In genomic region chr16:15403392-15403995, GRCh38 we compare ENCODE assay signal across 16 cellular contexts. TPM values are rescaled to one million over a fixed set of nuclear protein-coding genes. Genes with fewer than 3 reads are reported as not detected.
DNase-seq lines count a peak whose midpoint lies in the region; ATAC-seq, FAIRE-seq and TF ChIP-seq lines count a peak whose summit lies in the region.
"Had no signal": no experiment of that assay in that cellular context is flagged by ENCODE, and none has a peak within 500 bp of the region (broad histone marks: within the 10 kb centered on the region; RNA-seq: fewer than 3 reads in every experiment).

No MANE protein-coding gene starts in this region.

- intact Hi-C loops in GM12878 (cut with micrococcal nuclease; ENCODE audit: unreplicated experiment) = no loop called here

- WGBS in GM12878 (ENCODE audit: insufficient coverage, insufficient replicate concordance, low lambda C conversion rate, missing lambda C conversion rate) = 18% methylated on average over 9 of the region's 9 CpGs
- no CpG with 5 or more reads among the region's 9 CpGs for whole genome bisulfite sequencing in mesendoderm (ENCODE audit: extremely low coverage, insufficient coverage, low lambda C conversion rate)

- H3K4me1 ChIP-seq in GM12878 (ENCODE audit: control insufficient read depth, insufficient read depth, low read length) = peaks cover 10% of the 10 kb centered on the region
- no peaks in the 10 kb centered on the region for H3K4me1 ChIP-seq in mesendoderm (ENCODE audit: control insufficient read depth, low read depth, low read length)
- H3K4me1 ChIP-seq: thyroid gland had no signal

- H2BK5ac ChIP-seq in mesendoderm (ENCODE audit: low read length) = no peak overlapping the region

- H3K9me3 ChIP-seq in GM12878 (replicated peaks; ENCODE audit: control insufficient read depth, insufficient read depth, low read length) = no peaks in the 10 kb centered on the region
- H3K9me3 ChIP-seq: thyroid gland had no signal

- H2BK120ac ChIP-seq in mesendoderm (ENCODE audit: low read depth, low read length) = no peak overlapping the region

- no peak overlapping the region for H3K4me3 ChIP-seq in GM12878
- no peak overlapping the region for H3K4me3 ChIP-seq in mesendoderm (ENCODE audit: low read length)
- H3K4me3 ChIP-seq: thyroid gland had no signal

- peak overlapping the region; percentile 7; the same call in 1 of the 2 replicates for H3K4me2 ChIP-seq in GM12878 (ENCODE audit: control insufficient read depth, insufficient read depth)
- H3K4me2 ChIP-seq in mesendoderm (ENCODE audit: low read length) = no peak overlapping the region

- no peak for TF ChIP-seq RAD21 in GM12878 (IDR thresholded peaks at IDR 0.05; ENCODE audit: insufficient read depth, low read depth, low read length)

- no peak for TF ChIP-seq POLR2A in GM12878 (IDR thresholded peaks at IDR 0.05; ENCODE audit: low read depth, low read length)

- H2BK15ac ChIP-seq in mesendoderm (replicated peaks; ENCODE audit: low read depth) = no peak overlapping the region

- POLR2A ChIA-PET in GM12878 (lab: Charles Lee) = no interaction called here

- H3K79me2 ChIP-seq in GM12878 (ENCODE audit: control insufficient read depth, insufficient read depth, low read length) (no peaks in the 10 kb centered on the region), mesendoderm (ENCODE audit: control insufficient read depth, insufficient read depth, low read length) (no peaks in the 10 kb centered on the region)

- H3K36me3 Mint-ChIP-seq in progenitor cell of endocrine pancreas (ENCODE audit: insufficient read depth) = peaks cover 18% of the 10 kb centered on the region
- H3K36me3 Mint-ChIP-seq: activated naive CD4-positive, alpha-beta T cell treated with anti-CD3 and anti-CD28 coated beads, Interleukin-2, amount 50 U/mL, for 24 hours had no signal

- H3K27me3 ChIP-seq in GM12878 (replicated peaks in 1 of 2; ENCODE audit: control insufficient read depth in 2 of 2, insufficient read depth in 2 of 2, low read length in 1 of 2) (no peaks in the 10 kb centered on the region), mesendoderm (ENCODE audit: insufficient read depth, low read length, poor library complexity) (no peaks in the 10 kb centered on the region)
- H3K27me3 ChIP-seq: thyroid gland had no signal

- H3K9ac ChIP-seq in GM12878 (ENCODE audit: control insufficient read depth, insufficient read depth, low read length) (no peak overlapping the region), mesendoderm (ENCODE audit: low read length) (no peak overlapping the region)

- no peak for TF ChIP-seq EP300 in GM12878 (IDR thresholded peaks at IDR 0.05; ENCODE audit: borderline replicate concordance in 1 of 2, control insufficient read depth in 1 of 2, low read depth in 2 of 2, low read length in 2 of 2)

- in situ Hi-C loops in GM12878 (cut with MboI) = loop anchor here (25.0 kb wide), 1 partner anchor 591 kb away; no protein-coding TSS in a partner anchor

- FAIRE-seq in GM12878 (lab: Jason Lieb, UNC) = no peak
- FAIRE-seq: endometrium had no signal

- H3K9me3 Mint-ChIP-seq in progenitor cell of endocrine pancreas (ENCODE audit: low read depth) = no peaks in the 10 kb centered on the region
- H3K9me3 Mint-ChIP-seq: activated naive CD4-positive, alpha-beta T cell treated with anti-CD3 and anti-CD28 coated beads, Interleukin-2, amount 50 U/mL, for 24 hours had no signal

- no peak overlapping the region for H3K27ac Mint-ChIP-seq in progenitor cell of endocrine pancreas
- H3K27ac Mint-ChIP-seq: activated naive CD4-positive, alpha-beta T cell treated with anti-CD3 and anti-CD28 coated beads, Interleukin-2, amount 50 U/mL, for 24 hours had no signal

- ATAC-seq in GM12878 (no peak; the same call in 2 of the 3 replicates), left lobe of liver (no peak), HG02885 (IDR thresholded peaks at IDR 0.05; ENCODE audit: poor library complexity, unreplicated experiment) (no peak)

- BruUV-seq in GM12878 (replicated peaks; lab: Mats Ljungman, UMichigan) = no TSS peak

- H2AFZ ChIP-seq in GM12878 (ENCODE audit: control insufficient read depth, low read depth, low read length) = peak overlapping the region; percentile 11; the same call in 1 of the 2 replicates

- SMC1A ChIA-PET in GM12878 (lab: Charles Lee; ENCODE audit: uncharacterized antibody, unreplicated experiment) = no interaction called here

- RAD21 ChIA-PET in GM12878 (lab: Charles Lee; ENCODE audit: unreplicated experiment) = no interaction called here

- no peak overlapping the region for H3K23ac ChIP-seq in mesendoderm (ENCODE audit: low read length)

- no peak overlapping the region for H3K18ac ChIP-seq in mesendoderm (ENCODE audit: low read length)

- H3K79me1 ChIP-seq in mesendoderm (ENCODE audit: low read length) = no peaks in the 10 kb centered on the region

- no peak overlapping the region for H3K4me3 Mint-ChIP-seq in progenitor cell of endocrine pancreas (ENCODE audit: low read depth)
- H3K4me3 Mint-ChIP-seq: activated naive CD4-positive, alpha-beta T cell treated with anti-CD3 and anti-CD28 coated beads, Interleukin-2, amount 50 U/mL, for 24 hours had no signal

- H3K4me1 Mint-ChIP-seq in progenitor cell of endocrine pancreas (ENCODE audit: low read depth) = peaks cover 12% of the 10 kb centered on the region
- H3K4me1 Mint-ChIP-seq: activated naive CD4-positive, alpha-beta T cell treated with anti-CD3 and anti-CD28 coated beads, Interleukin-2, amount 50 U/mL, for 24 hours had no signal

- H4K5ac ChIP-seq in mesendoderm (ENCODE audit: low read length) = no peak overlapping the region

- H3K27me3 Mint-ChIP-seq in progenitor cell of endocrine pancreas = no peaks in the 10 kb centered on the region

- H2AK5ac ChIP-seq in mesendoderm (ENCODE audit: low read length) = no peak overlapping the region

- H4K8ac ChIP-seq in mesendoderm (ENCODE audit: low read depth, low read length) = no peak overlapping the region

- no peaks in the 10 kb centered on the region for H3K36me3 ChIP-seq in GM12878 (ENCODE audit: control insufficient read depth in 2 of 2, insufficient read depth in 2 of 2, low read length in 1 of 2)
- H3K36me3 ChIP-seq in mesendoderm (ENCODE audit: control insufficient read depth, insufficient read depth, low read length) = no peaks in the 10 kb centered on the region
- H3K36me3 ChIP-seq: thyroid gland had no signal

- CTCF ChIA-PET in GM12878 (lab: Yijun Ruan, JAX) = interaction anchor here (0.7 to 0.9 kb wide), 3 partner anchors 148 to 649 kb away, joined by 3 read pairs; no protein-coding TSS in a partner anchor

- no peak overlapping the region for H3K56ac ChIP-seq in mesendoderm (ENCODE audit: low read length)

- no peaks in the 10 kb centered on the region for H4K20me1 ChIP-seq in GM12878 (ENCODE audit: control insufficient read depth, insufficient read depth)

- H3K27ac ChIP-seq in GM12878 (ENCODE audit: control insufficient read depth, insufficient read depth) (no peak overlapping the region), mesendoderm (ENCODE audit: low read depth, low read length) (no peak overlapping the region)

- DNase-seq in ELR (ENCODE audit: low read depth) (peak; percentile 22), NCI-H1048 (lab: John Stamatoyannopoulos, UW) (peak; percentile 28), GM12878 (ENCODE audit: low read depth, low spot score) (no peak), mesendoderm (peak; percentile 51), activated gamma-delta T cell (lab: John Stamatoyannopoulos, UW) (no peak), left lobe of liver (ENCODE audit: low spot score) (no peak), progenitor cell of endocrine pancreas (ENCODE audit: low spot score, unreplicated experiment) (no peak)
- DNase-seq: central memory CD4-positive, alpha-beta T cell; DND-41; NCI-H774; SHP77 treated with DMSO at 0.1 percent for 48 hours; thyroid gland had no signal

- H3K4ac ChIP-seq in mesendoderm (ENCODE audit: low read depth, low read length) = no peak overlapping the region

- TF ChIP-seq CTCF in GM12878 (IDR thresholded peaks at IDR 0.05 in 2 of 3, conservative IDR thresholded peaks at IDR 0.05 in 1 of 3; ENCODE audit: control insufficient read depth in 2 of 3, extremely low read depth in 1 of 3, insufficient read depth in 1 of 3, low read depth in 3 of 3, low read length in 3 of 3) (no peak), progenitor cell of endocrine pancreas (IDR thresholded peaks at IDR 0.05; ENCODE audit: unreplicated experiment) (no peak)

RNA-seq across cellular contexts. Expression of gene MPV17L, which starts 7.9 kb away (rescaled TPM):
- total RNA-seq in GM12878 (2013; cell fraction: nucleolus; rRNA removed) = not detected in 2 replicates
- total RNA-seq in GM12878 (2014; rRNA removed) (0.06 and 0.16 TPM in 2 replicates), GM12878 (2014; rRNA removed; fragmentation: Illumina TruSeq; extraction: Trizol) (0.09 TPM in 1 of 2 replicates, not detected in the other), GM12878 (2021) (0.05 and 0.13 TPM in 2 replicates), left lobe of liver (14.6 TPM), progenitor cell of endocrine pancreas (36.9 and 37.6 TPM in 2 replicates)
- polyA plus RNA-seq in GM12878 (2011; ENCODE audit: low read depth) = 0.05 TPM
- polyA plus RNA-seq in GM12878 (2011; rRNA removed) (not detected in 2 replicates), GM12878 (2014; fragmentation: Illumina TruSeq; extraction: Trizol) (0.03 TPM in 1 of 2 replicates, not detected in the other), GM12878 (2014; fragmentation: Nextera tagmentation; extraction: Ambion mirVana) (under 1 TPM in 1 of 2 experiments, not detected in 1; 0.02 TPM), GM12878 (2014; rRNA removed) (0.05 and 0.10 TPM in 2 replicates), GM12878 (2016; fragmentation: Nextera tagmentation; extraction: Ambion mirVana) (not detected)
- polyA plus RNA-seq in GM12878 (2011; cell fraction: cytosol; rRNA removed) = not detected in 2 replicates
- not detected in 2 replicates for polyA plus RNA-seq in GM12878 (2011; cell fraction: nucleus; rRNA removed)
- polyA plus RNA-seq in GM12878 (2012) = 0.07 and 0.08 TPM in 2 replicates
- polyA minus RNA-seq in GM12878 (2011; rRNA and poly(A)+ RNA removed) = not detected in 2 replicates
- not detected in 2 replicates for polyA minus RNA-seq in GM12878 (2011; cell fraction: cytosol; rRNA and poly(A)+ RNA removed)
- not detected in 2 replicates for polyA minus RNA-seq in GM12878 (2011; cell fraction: nucleus; rRNA and poly(A)+ RNA removed)
- polyA plus RNA-seq in mesendoderm (2013, experiment 1 of 2) = 2.6 TPM
- polyA plus RNA-seq in mesendoderm (2013, experiment 2 of 2) = 2.5 TPM
- total RNA-seq: myocyte had no signal

RNA-seq across cellular contexts. Expression of gene NPIPA5, which starts 25.4 kb away (rescaled TPM):
- 1.7 and 2.6 TPM in 2 replicates for total RNA-seq in GM12878 (2013; cell fraction: nucleolus; rRNA removed)
- total RNA-seq in GM12878 (2014; rRNA removed) (1.2 and 3.0 TPM in 2 replicates), GM12878 (2014; rRNA removed; fragmentation: Illumina TruSeq; extraction: Trizol) (5.2 and 5.5 TPM in 2 replicates), GM12878 (2021) (3.7 and 3.8 TPM in 2 replicates), left lobe of liver (0.50 TPM), progenitor cell of endocrine pancreas (5.3 and 8.5 TPM in 2 replicates)
- 6.2 TPM for polyA plus RNA-seq in GM12878 (2011; ENCODE audit: low read depth)
- polyA plus RNA-seq in GM12878 (2011; rRNA removed) (8.6 and 10.7 TPM in 2 replicates), GM12878 (2014; fragmentation: Illumina TruSeq; extraction: Trizol) (12.1 and 23.7 TPM in 2 replicates), GM12878 (2014; fragmentation: Nextera tagmentation; extraction: Ambion mirVana) (1 to 10 TPM; 2.8 to 3.4 TPM), GM12878 (2014; rRNA removed) (5.4 and 6.7 TPM in 2 replicates), GM12878 (2016; fragmentation: Nextera tagmentation; extraction: Ambion mirVana) (1 to 10 TPM; 1.8 to 2.7 TPM)
- 6.1 and 6.6 TPM in 2 replicates for polyA plus RNA-seq in GM12878 (2011; cell fraction: cytosol; rRNA removed)
- 33.3 and 34.3 TPM in 2 replicates for polyA plus RNA-seq in GM12878 (2011; cell fraction: nucleus; rRNA removed)
- polyA plus RNA-seq in GM12878 (2012) = 10.6 and 13.5 TPM in 2 replicates
- 0.52 TPM in 1 of 2 replicates, not detected in the other for polyA minus RNA-seq in GM12878 (2011; rRNA and poly(A)+ RNA removed)
- polyA minus RNA-seq in GM12878 (2011; cell fraction: cytosol; rRNA and poly(A)+ RNA removed) = not detected in 2 replicates
- 1.1 and 2.6 TPM in 2 replicates for polyA minus RNA-seq in GM12878 (2011; cell fraction: nucleus; rRNA and poly(A)+ RNA removed)
- polyA plus RNA-seq in mesendoderm (2013, experiment 1 of 2) = 2.0 TPM
- polyA plus RNA-seq in mesendoderm (2013, experiment 2 of 2) = 2.1 TPM

RNA-seq across cellular contexts. Expression of gene BMERB1, which starts 30.9 kb away (rescaled TPM):
- total RNA-seq in GM12878 (2013; cell fraction: nucleolus; rRNA removed) = not detected in 2 replicates
- total RNA-seq in GM12878 (2014; rRNA removed) = 0.17 and 0.38 TPM in 2 replicates
- total RNA-seq in GM12878 (2014; rRNA removed; fragmentation: Illumina TruSeq; extraction: Trizol) = 0.40 and 0.51 TPM in 2 replicates
- 0.27 and 0.44 TPM in 2 replicates for total RNA-seq in GM12878 (2021)
- polyA plus RNA-seq in GM12878 (2011; ENCODE audit: low read depth) = 0.16 TPM
- polyA plus RNA-seq in GM12878 (2011; rRNA removed) = 0.30 and 0.55 TPM in 2 replicates
- 0.69 and 0.70 TPM in 2 replicates for polyA plus RNA-seq in GM12878 (2011; cell fraction: cytosol; rRNA removed)
- polyA plus RNA-seq in GM12878 (2011; cell fraction: nucleus; rRNA removed) = 0.43 and 0.45 TPM in 2 replicates
- 0.58 and 0.66 TPM in 2 replicates for polyA plus RNA-seq in GM12878 (2012)
- 0.26 and 0.30 TPM in 2 replicates for polyA plus RNA-seq in GM12878 (2014; fragmentation: Illumina TruSeq; extraction: Trizol)
- polyA plus RNA-seq in GM12878 (2014; fragmentation: Nextera tagmentation; extraction: Ambion mirVana) = under 1 TPM; 0.05 to 0.07 TPM
- polyA plus RNA-seq in GM12878 (2014; rRNA removed) = 0.37 and 0.49 TPM in 2 replicates
- under 1 TPM; 0.43 to 0.68 TPM for polyA plus RNA-seq in GM12878 (2016; fragmentation: Nextera tagmentation; extraction: Ambion mirVana)
- polyA minus RNA-seq in GM12878 (2011; rRNA and poly(A)+ RNA removed) = 0.10 and 0.22 TPM in 2 replicates
- polyA minus RNA-seq in GM12878 (2011; cell fraction: cytosol; rRNA and poly(A)+ RNA removed) = 0.73 and 1.1 TPM in 2 replicates
- 0.60 and 0.67 TPM in 2 replicates for polyA minus RNA-seq in GM12878 (2011; cell fraction: nucleus; rRNA and poly(A)+ RNA removed)
- polyA plus RNA-seq in mesendoderm (2013, experiment 1 of 2) = 6.5 TPM
- 7.0 TPM for polyA plus RNA-seq in mesendoderm (2013, experiment 2 of 2)
- 12.2 TPM for total RNA-seq in left lobe of liver
- total RNA-seq in progenitor cell of endocrine pancreas = 13.5 and 16.1 TPM in 2 replicates

Comparison
In these comparisons a context has a peak if more than half of its experiments do, and no peak if none do; other contexts are left out.
1. DNase-seq: peak in ELR (single experiment), NCI-H1048 (single experiment) and mesendoderm (single experiment); none in GM12878 (single experiment), activated gamma-delta T cell (single experiment), left lobe of liver (single experiment) and progenitor cell of endocrine pancreas (single experiment).
2. RNA of gene MPV17L, which starts 7.9 kb away (total RNA-seq): 36.9 to 37.6 TPM in progenitor cell of endocrine pancreas and 14.6 TPM in left lobe of liver (single experiment); 0.05 to 0.16 TPM in GM12878; every median in the first group is over 10 times any median in the second.